ENCODE assay signal across 29 cellular contexts in the genomic region with DNA sequence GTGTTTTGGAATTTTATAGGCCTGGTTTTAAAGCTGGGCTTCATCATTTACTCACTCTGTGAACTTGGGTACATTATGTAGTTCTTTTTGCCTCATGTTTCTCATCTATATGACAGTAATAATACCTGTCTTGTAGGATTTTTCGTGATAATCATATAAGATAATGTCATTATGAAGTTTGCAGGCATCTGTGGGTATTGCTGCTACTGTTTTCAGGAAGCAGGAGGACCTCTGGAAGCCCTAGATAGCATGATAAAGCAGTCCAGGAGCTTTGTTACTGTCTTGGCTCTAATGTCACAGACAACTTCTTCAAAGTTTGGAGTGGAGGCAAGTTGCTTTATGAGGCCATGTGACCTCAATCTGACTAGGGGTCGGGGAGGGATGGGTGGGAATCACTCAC.
"Had no signal": no experiment of that assay in that cellular context is flagged by ENCODE, and none has a peak within 500 bp of the region (broad histone marks: within the 10 kb centered on the region; RNA-seq: fewer than 3 reads in every experiment).

No MANE protein-coding gene starts in this region.

- H3K9me3 ChIP-seq: left lung, lower lobe of right lung, neutrophil, right atrium auricular region, right lobe of liver, stomach, testis, thyroid gland, transverse colon, upper lobe of left lung, vagina had no signal

- H3K36me3 ChIP-seq: left lung, lower lobe of right lung, neural progenitor cell, neutrophil, right atrium auricular region, right lobe of liver, stomach, thyroid gland, transverse colon, upper lobe of left lung, vagina had no signal

- H3K27me3 ChIP-seq: left lung, neural progenitor cell, neutrophil, right atrium auricular region, right lobe of liver, stomach, testis, thyroid gland, transverse colon, upper lobe of left lung, vagina had no signal

- H3K4me3 ChIP-seq: left lung, lower lobe of right lung, neural progenitor cell, right atrium auricular region, right lobe of liver, smooth muscle cell, stomach, testis, thyroid gland, transverse colon, upper lobe of left lung, vagina had no signal

- H3K79me2 ChIP-seq: parathyroid adenoma had no signal

- H3K4me1 ChIP-seq: left lung, lower lobe of right lung, parathyroid adenoma, right atrium auricular region, stomach, testis, thyroid gland, transverse colon, upper lobe of left lung, vagina had no signal

- DNase-seq: hypothalamus; immature natural killer cell; kidney; left colon; left lung; lower lobe of right lung; mammary epithelial cell; mesenchymal stem cell; naive thymus-derived CD8-positive, alpha-beta T cell; occipital lobe; right lobe of liver; stimulated activated CD4-positive, alpha-beta T cell treated with anti-CD3 and anti-CD28 coated beads, Interleukin-1b, Interleukin-23, amount 100 ng/mL, for 48 hours; stimulated activated CD4-positive, alpha-beta T cell treated with anti-CD3 and anti-CD28 coated beads, Interleukin-2, amount 100 ng/mL, for 48 hours; stimulated activated CD4-positive, alpha-beta T cell treated with anti-CD3 and anti-CD28 coated beads, Interleukin-4, amount 100 ng/mL, for 4 hours; stimulated activated CD8-positive, alpha-beta memory T cell treated with anti-CD3 and anti-CD28 coated beads, Interleukin-4, amount 100 ng/mL, for 48 hours; stimulated activated naive B cell treated with anti-CD40 and anti-IgM and Interleukin-4, amounts not matched to agents 10 μg/mL and 1 μg/mL and 100 μg/mL, for 72 hours; stimulated activated naive CD8-positive, alpha-beta T cell treated with anti-CD3 and anti-CD28 coated beads, Interleukin-15, Interleukin-2, amounts not matched to agents 100 U/mL and 50 U/mL, for 24 hours; stomach; testis; thyroid gland; transverse colon; upper lobe of left lung had no signal

- H3K4me1 Mint-ChIP-seq: immature natural killer cell; naive thymus-derived CD8-positive, alpha-beta T cell; nephron; stimulated activated naive B cell treated with anti-CD40 and anti-IgM and Interleukin-4, amounts not matched to agents 10 μg/mL and 1 μg/mL and 100 μg/mL, for 72 hours had no signal

- H3K36me3 Mint-ChIP-seq: immature natural killer cell; naive thymus-derived CD8-positive, alpha-beta T cell; neural progenitor cell; stimulated activated naive B cell treated with anti-CD40 and anti-IgM and Interleukin-4, amounts not matched to agents 10 μg/mL and 1 μg/mL and 100 μg/mL, for 72 hours had no signal

- ATAC-seq: left colon; left lung; lower lobe of right lung; naive thymus-derived CD8-positive, alpha-beta T cell; stimulated activated naive B cell treated with anti-CD40 and anti-IgM and Interleukin-4, amounts not matched to agents 10 μg/mL and 1 μg/mL and 100 μg/mL, for 72 hours; stimulated activated naive CD8-positive, alpha-beta T cell treated with anti-CD3 and anti-CD28 coated beads, Interleukin-15, Interleukin-2, amounts not matched to agents 100 U/mL and 50 U/mL, for 24 hours had no signal

- H3K9me3 Mint-ChIP-seq: nephron, neural progenitor cell had no signal

- H2AFZ ChIP-seq: neural progenitor cell, parathyroid adenoma had no signal

- H3K27ac Mint-ChIP-seq: immature natural killer cell; naive thymus-derived CD8-positive, alpha-beta T cell; nephron; neural progenitor cell; stimulated activated naive B cell treated with anti-CD40 and anti-IgM and Interleukin-4, amounts not matched to agents 10 μg/mL and 1 μg/mL and 100 μg/mL, for 72 hours had no signal

- H3K27ac ChIP-seq: left lung, lower lobe of right lung, neural progenitor cell, neutrophil, parathyroid adenoma, right atrium auricular region, right lobe of liver, stomach, testis, thyroid gland, transverse colon, upper lobe of left lung, vagina had no signal

- H3K9ac ChIP-seq: neural progenitor cell, parathyroid adenoma had no signal

- H3K27me3 Mint-ChIP-seq: stimulated activated naive B cell treated with anti-CD40 and anti-IgM and Interleukin-4, amounts not matched to agents 10 μg/mL and 1 μg/mL and 100 μg/mL, for 72 hours had no signal

- H3K4me2 ChIP-seq: neural progenitor cell, smooth muscle cell had no signal

- H3K4me3 Mint-ChIP-seq: immature natural killer cell; naive thymus-derived CD8-positive, alpha-beta T cell; nephron; neural progenitor cell; stimulated activated naive B cell treated with anti-CD40 and anti-IgM and Interleukin-4, amounts not matched to agents 10 μg/mL and 1 μg/mL and 100 μg/mL, for 72 hours had no signal
